ENCODE assay signal across 12 cellular contexts in the genomic region with DNA sequence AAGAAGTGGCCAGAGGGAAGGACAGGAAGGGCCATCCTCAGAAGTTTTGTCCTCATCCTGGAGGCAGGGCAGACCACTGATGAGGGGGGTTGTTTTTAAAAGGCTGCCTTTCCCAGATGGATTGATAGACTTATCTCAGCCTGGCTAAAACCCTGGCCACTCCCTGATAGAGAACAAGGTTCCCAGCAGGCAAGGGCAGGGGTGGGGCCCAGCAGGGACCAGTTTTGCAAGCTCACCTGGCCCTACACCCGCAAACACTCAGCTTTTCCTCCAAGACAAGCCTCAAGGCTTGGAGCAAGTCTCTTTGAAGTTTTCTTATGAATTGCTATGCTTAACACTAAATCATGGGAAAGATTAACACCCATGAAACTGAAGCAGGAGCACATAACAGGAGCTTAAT. TPM values are rescaled to one million over a fixed set of nuclear protein-coding genes. Genes with fewer than 3 reads are reported as not detected.
DNase-seq lines count a peak whose midpoint lies in the region; ATAC-seq, FAIRE-seq and TF ChIP-seq lines count a peak whose summit lies in the region.
"Had no signal": no experiment of that assay in that cellular context is flagged by ENCODE, and none has a peak within 500 bp of the region (broad histone marks: within the 10 kb centered on the region; RNA-seq: fewer than 3 reads in every experiment).

No MANE protein-coding gene starts in this region.

- TF ChIP-seq EP300 in HepG2 (IDR thresholded peaks at IDR 0.05; ENCODE audit: low read depth in 2 of 2, low read length in 2 of 2) (no peak), HepG2 (CRISPR knock-in tag; IDR thresholded peaks at IDR 0.05; ENCODE audit: borderline replicate concordance) (no peak)

- H2AFZ ChIP-seq in HepG2 (ENCODE audit: low read length) = no peak overlapping the region

- peak overlapping the region; percentile 93 to 96 for H3K27ac ChIP-seq in liver (ENCODE audit: low read depth in 1 of 2, low read length in 2 of 2)
- H3K27ac ChIP-seq in HepG2 (ENCODE audit: extremely low read length, insufficient read depth, low read length) = no peak overlapping the region
- peak overlapping the region; percentile 15 to 50 for H3K27ac ChIP-seq in coronary artery

- no peak for TF ChIP-seq POLR2A in HepG2 (IDR thresholded peaks at IDR 0.05; ENCODE audit: insufficient read depth in 1 of 2, low read depth in 2 of 2, low read length in 2 of 2)

- H3K9me3 ChIP-seq in liver (ENCODE audit: control insufficient read depth in 4 of 4, low read length in 3 of 4) = no peaks in the 10 kb centered on the region
- no peaks in the 10 kb centered on the region for H3K9me3 ChIP-seq in HepG2 (ENCODE audit: low read length)
- H3K9me3 ChIP-seq: HAP-1 had no signal

- POLR2A ChIA-PET in HepG2 (lab: Yijun Ruan, JAX) = interaction anchor here (0.9 kb wide), 1 partner anchor 330 kb away, joined by 3 read pairs; a partner anchor contains a TSS
- POLR2A ChIA-PET in GM10248 (lab: Yijun Ruan, JAX) = no interaction called here

- in situ Hi-C loops in HepG2 (cut with HindIII; ENCODE audit: extremely low pct_ligation_motif_present, low pct_unique_long_range_greater_than_20kb) = loop anchor here (5.0 kb wide), 2 partner anchors 36 to 111 kb away; no protein-coding TSS in a partner anchor

- CTCF ChIA-PET in HepG2 (lab: Yijun Ruan, JAX; ENCODE audit: low intra/inter-chr PET ratio, low total read pairs) = no interaction called here
- CTCF ChIA-PET in GM10248 (lab: Yijun Ruan, JAX) = interaction anchor here (0.9 to 1.5 kb wide), 5 partner anchors 9 to 84 kb away, joined by 3 to 5 read pairs (median 3); a partner anchor contains a TSS

- TF ChIP-seq RAD21 in liver (IDR thresholded peaks at IDR 0.05) (peak in 1 of 2 donors; percentile 9), HepG2 (CRISPR knock-in tag; IDR thresholded peaks at IDR 0.05) (no peak)

- no peaks in the 10 kb centered on the region for H3K27me3 ChIP-seq in liver (ENCODE audit: control insufficient read depth in 4 of 4, insufficient read depth in 4 of 4, low read length in 3 of 4)
- no peaks in the 10 kb centered on the region for H3K27me3 ChIP-seq in HepG2 (ENCODE audit: control insufficient read depth in 1 of 2, insufficient read depth in 2 of 2, low read length in 2 of 2)

- H3K36me3 ChIP-seq in liver (ENCODE audit: control insufficient read depth in 4 of 4, insufficient read depth in 3 of 4, low read depth in 1 of 4, low read length in 3 of 4) = no peaks in the 10 kb centered on the region
- no peaks in the 10 kb centered on the region for H3K36me3 ChIP-seq in HepG2 (replicated peaks in 1 of 2; ENCODE audit: control insufficient read depth in 1 of 2, insufficient read depth in 2 of 2, low read length in 2 of 2)
- H3K36me3 ChIP-seq: HAP-1 had no signal

- TF ChIP-seq CTCF in liver (IDR thresholded peaks at IDR 0.05; ENCODE audit: low read depth, low read length, missing input control) = no peak
- TF ChIP-seq CTCF in HepG2 (CRISPR knock-in tag; IDR thresholded peaks at IDR 0.05) = no peak
- TF ChIP-seq CTCF in coronary artery (IDR thresholded peaks at IDR 0.05) = no peak
- no peak for TF ChIP-seq CTCF in GM10248 (IDR thresholded peaks at IDR 0.05; ENCODE audit: control extremely low read depth, extremely low read depth, low read depth, missing control alignments)

- ATAC-seq in HepG2 (no peak), GM19324 (IDR thresholded peaks at IDR 0.05; ENCODE audit: low FRiP score, unreplicated experiment) (no peak)

- no peak overlapping the region for H3K4me3 ChIP-seq in liver (ENCODE audit: low read depth in 1 of 3, low read length in 3 of 3)
- H3K4me3 ChIP-seq in HepG2 (replicated peaks in 1 of 3; ENCODE audit: insufficient read depth in 1 of 3, low read depth in 2 of 3, low read length in 3 of 3) = no peak overlapping the region
- no peak overlapping the region for H3K4me3 ChIP-seq in coronary artery
- H3K4me3 ChIP-seq: HAP-1 had no signal

- H3K4me2 ChIP-seq in HepG2 (ENCODE audit: low read depth, low read length) = no peak overlapping the region

- H4K20me1 ChIP-seq in HepG2 (ENCODE audit: insufficient read depth, low read length) = no peaks in the 10 kb centered on the region

- H3K4me1 ChIP-seq in liver (ENCODE audit: control insufficient read depth in 4 of 4, insufficient read depth in 4 of 4, low read length in 3 of 4) = peaks cover 28 to 67% (median 49%) of the 10 kb centered on the region in 4 donors
- peaks cover 80% of the 10 kb centered on the region for H3K4me1 ChIP-seq in HepG2 (ENCODE audit: insufficient read depth, low read length)
- H3K4me1 ChIP-seq: HAP-1 had no signal

- H3K79me2 ChIP-seq in HepG2 (ENCODE audit: insufficient read depth, low read length) = peaks cover 5% of the 10 kb centered on the region

- no TSS peak for BruUV-seq in HepG2 (replicated peaks; lab: Mats Ljungman, UMichigan)

- intact Hi-C loops in HepG2 (cut with micrococcal nuclease; ENCODE audit: unreplicated experiment) = loop anchor here (5.0 kb wide), 1 partner anchor 36 kb away; no protein-coding TSS in a partner anchor

- DNase-seq in HepG2 (ENCODE audit: low spot score) (no peak), coronary artery (ENCODE audit: low spot score) (peak; percentile 41), mucosa of gallbladder (ENCODE audit: low spot score) (peak; percentile 75), GM10248 (ENCODE audit: extremely low spot score) (no peak), OCI-M2 (lab: John Stamatoyannopoulos, UW; ENCODE audit: unreplicated experiment) (no peak), cerebellum (ENCODE audit: low spot score) (no peak)
- DNase-seq: amniotic stem cell; NCI-H2081 treated with DMSO at 0.1 percent for 48 hours; stimulated activated CD8-positive, alpha-beta memory T cell treated with anti-CD3 and anti-CD28 coated beads, Interleukin-4, amount 100 ng/mL, for 48 hours had no signal

- H3K9ac ChIP-seq in liver (ENCODE audit: low read depth in 1 of 2, low read length in 2 of 2) = peak overlapping the region; percentile 74 to 92
- H3K9ac ChIP-seq in HepG2 (ENCODE audit: insufficient read depth, low read depth, low read length) = no peak overlapping the region

- FAIRE-seq in HepG2 (lab: Jason Lieb, UNC) = no peak

- WGBS in liver = 49% methylated on average over 1 of the region's 1 CpG
- WGBS in HepG2 (ENCODE audit: low lambda C conversion rate) = 77% methylated on average over 1 of the region's 1 CpG

TF ChIP-seq in liver, 16 proteins besides CTCF, POLR2A, EP300 and RAD21 (continues in another document):
- TF ChIP-seq RXRA (IDR thresholded peaks at IDR 0.05) = peak in 1 of 2 donors; percentile 13

TF ChIP-seq in HepG2, 621 proteins besides CTCF, POLR2A, EP300 and RAD21:
- TF ChIP-seq ZNF850 (CRISPR knock-in tag; conservative IDR thresholded peaks at IDR 0.05) (no peak), HHEX (CRISPR knock-in tag; IDR thresholded peaks at IDR 0.05) (no peak)

RNA-seq across cellular contexts. Expression of a gene that starts 9.1 kb away (rescaled TPM):
- total RNA-seq in liver = 100 to 1,000 TPM; 136 to 268 TPM
- polyA plus RNA-seq in liver = 100 to 1,000 TPM in 1 of 2 donors, 10 to 100 TPM in 1; 60.1 to 126 TPM
- 15.0 and 26.0 TPM in 2 replicates for total RNA-seq in HepG2 (2016; rRNA removed; fragmentation: Illumina TruSeq; extraction: Trizol)
- total RNA-seq in HepG2 (2016; cell fraction: cytosol; rRNA removed; fragmentation: Illumina TruSeq; extraction: Trizol; ENCODE audit: low read depth) = 3.6 and 5.6 TPM in 2 replicates
- 14.4 and 27.2 TPM in 2 replicates for total RNA-seq in HepG2 (2016; cell fraction: insoluble cytoplasmic fraction; rRNA removed; fragmentation: Illumina TruSeq; extraction: Trizol)
- total RNA-seq in HepG2 (2016; cell fraction: membrane; rRNA removed; fragmentation: Illumina TruSeq; extraction: Trizol) = 9.5 and 11.4 TPM in 2 replicates
- 31.9 and 35.6 TPM in 2 replicates for total RNA-seq in HepG2 (2016; cell fraction: nucleus; rRNA removed; fragmentation: Illumina TruSeq; extraction: Trizol)
- polyA plus RNA-seq in HepG2 (2011; rRNA removed) = 38.0 and 46.9 TPM in 2 replicates
- 32.6 and 40.5 TPM in 2 replicates for polyA plus RNA-seq in HepG2 (2011; cell fraction: cytosol; rRNA removed)
- polyA plus RNA-seq in HepG2 (2011; cell fraction: nucleus; rRNA removed) = 25.6 and 27.7 TPM in 2 replicates
- 28.9 and 34.2 TPM in 2 replicates for polyA plus RNA-seq in HepG2 (2012)
- 9.2 and 9.9 TPM in 2 replicates for polyA plus RNA-seq in HepG2 (2016; cell fraction: cytosol; fragmentation: Illumina TruSeq; extraction: Trizol; ENCODE audit: low read depth)
- polyA plus RNA-seq in HepG2 (2016; cell fraction: insoluble cytoplasmic fraction; fragmentation: Illumina TruSeq; extraction: Trizol; ENCODE audit: low read depth) = 20.8 and 21.9 TPM in 2 replicates
- polyA plus RNA-seq in HepG2 (2016; cell fraction: membrane; fragmentation: Illumina TruSeq; extraction: Trizol; ENCODE audit: low read depth) = 13.3 and 17.3 TPM in 2 replicates
- polyA plus RNA-seq in HepG2 (2016; cell fraction: nucleus; fragmentation: Illumina TruSeq; extraction: Trizol; ENCODE audit: insufficient read depth, low read depth) = 46.6 and 49.7 TPM in 2 replicates
- 66.7 TPM in 1 of 2 replicates, not detected in the other for polyA minus RNA-seq in HepG2 (2011; rRNA and poly(A)+ RNA removed; ENCODE audit: low replicate concordance)
- 17.8 and 19.8 TPM in 2 replicates for polyA minus RNA-seq in HepG2 (2011; cell fraction: cytosol; rRNA and poly(A)+ RNA removed)
- 21.2 and 25.1 TPM in 2 replicates for polyA minus RNA-seq in HepG2 (2011; cell fraction: nucleus; rRNA and poly(A)+ RNA removed)
- 0.58 TPM for total RNA-seq in mucosa of gallbladder
- total RNA-seq in cerebellum = not detected

Comparison
In these comparisons a context has a peak if more than half of its experiments do, and no peak if none do; other contexts are left out.
1. DNase-seq: peak in coronary artery (single experiment) and mucosa of gallbladder (single experiment); none in HepG2 (single experiment), GM10248 (single experiment), OCI-M2 (single experiment) and cerebellum (single experiment).